25 cellular contexts compared by ENCODE assay signal in genomic region chr11:34128824-34129223, GRCh38.
"Had no signal": no experiment of that assay in that cellular context is flagged by ENCODE, and none has a peak within 500 bp of the region (broad histone marks: within the 10 kb centered on the region; RNA-seq: fewer than 3 reads in every experiment).

No MANE protein-coding gene starts in this region.

- H3K4me1 ChIP-seq: colonic mucosa, esophagus muscularis mucosa, esophagus squamous epithelium, gastrocnemius medialis, gastroesophageal sphincter had no signal

- H3K4me3 ChIP-seq: colonic mucosa, coronary artery, dorsolateral prefrontal cortex, esophagus muscularis mucosa, esophagus squamous epithelium, gastrocnemius medialis, gastroesophageal sphincter, heart left ventricle, heart right ventricle, hepatocyte had no signal

- H3K4me2 ChIP-seq: hepatocyte had no signal

- H3K27me3 ChIP-seq: colonic mucosa, dorsolateral prefrontal cortex, esophagus muscularis mucosa, esophagus squamous epithelium, foreskin keratinocyte, gastrocnemius medialis, gastroesophageal sphincter, heart left ventricle, heart right ventricle, hepatocyte had no signal

- ATAC-seq: effector memory CD8-positive, alpha-beta T cell; esophagus mucosa; foreskin keratinocyte; gastrocnemius medialis; gastroesophageal sphincter; heart left ventricle; heart right ventricle had no signal

- H3K27ac ChIP-seq: colonic mucosa, coronary artery, dorsolateral prefrontal cortex, epithelial cell of prostate, esophagus muscularis mucosa, esophagus squamous epithelium, foreskin keratinocyte, gastrocnemius medialis, gastroesophageal sphincter, heart left ventricle, heart right ventricle, hepatocyte had no signal

- H3K79me2 ChIP-seq: hepatocyte had no signal

- DNase-seq: colonic mucosa; cortex of kidney; dermis blood vessel endothelial cell; dorsolateral prefrontal cortex; effector CD4-positive, alpha-beta T cell; effector CD8-positive, alpha-beta T cell; effector memory CD4-positive, alpha-beta T cell; effector memory CD8-positive, alpha-beta T cell; endodermal cell; erythroblast; esophagus squamous epithelium; foreskin fibroblast; foreskin keratinocyte; foreskin melanocyte; gastrocnemius medialis; glutamatergic neuron; head of caudate nucleus; heart left ventricle; heart right ventricle had no signal

- H3K9me3 ChIP-seq: colonic mucosa, esophagus muscularis mucosa, esophagus squamous epithelium, gastrocnemius medialis, gastroesophageal sphincter, heart left ventricle, heart right ventricle had no signal

- H2AFZ ChIP-seq: hepatocyte had no signal
